Comparison of ENCODE assay signal across 14 cellular contexts in genomic region chr20:48765359-48765758, GRCh38.
DNase-seq lines count a peak whose midpoint lies in the region; ATAC-seq lines count a peak whose summit lies in the region.
"Had no signal": no experiment of that assay in that cellular context is flagged by ENCODE, and none has a peak within 500 bp of the region (broad histone marks: within the 10 kb centered on the region; RNA-seq: fewer than 3 reads in every experiment).

No MANE protein-coding gene starts in this region.

- no peaks in the 10 kb centered on the region for H3K27me3 ChIP-seq in CD4-positive, CD25-positive, alpha-beta regulatory T cell (ENCODE audit: control insufficient read depth, insufficient read depth, low read length)

- no peak for ATAC-seq in CD4-positive, CD25-positive, alpha-beta regulatory T cell (ENCODE audit: low read depth in 2 of 2)
- ATAC-seq in activated naive CD8-positive, alpha-beta T cell treated with anti-CD3 and anti-CD28 coated beads, Interleukin-2, amount 10 ng/mL, durations not matched to agents 7 days and 5 days (ENCODE audit: low read depth) = no peak
- ATAC-seq in naive thymus-derived CD8-positive, alpha-beta T cell = no peak
- ATAC-seq in GM18868 (IDR thresholded peaks at IDR 0.05; ENCODE audit: unreplicated experiment) = no peak
- ATAC-seq: sciatic nerve; stimulated activated naive CD8-positive, alpha-beta T cell treated with anti-CD3 and anti-CD28 coated beads, Interleukin-15, amount 100 ng/mL, for 72 hours had no signal

- H3K4me3 Mint-ChIP-seq in CD4-positive, CD25-positive, alpha-beta regulatory T cell = peak overlapping the region in 3 of 4 donors; percentile 33 to 72 (median 63)
- peak overlapping the region in 2 of 4 donors; percentile 37 to 40 for H3K4me3 Mint-ChIP-seq in IgD-negative memory B cell
- no peak overlapping the region for H3K4me3 Mint-ChIP-seq in activated naive CD8-positive, alpha-beta T cell treated with anti-CD3 and anti-CD28 coated beads, Interleukin-2, amount 10 ng/mL, durations not matched to agents 7 days and 5 days
- H3K4me3 Mint-ChIP-seq in naive thymus-derived CD8-positive, alpha-beta T cell = peak overlapping the region in 2 of 10 donors; percentile 9 to 19
- H3K4me3 Mint-ChIP-seq: HFFc6; stimulated activated naive CD8-positive, alpha-beta T cell treated with anti-CD3 and anti-CD28 coated beads, Interleukin-15, amount 100 ng/mL, for 72 hours had no signal

- DNase-seq in CD4-positive, CD25-positive, alpha-beta regulatory T cell = no peak
- DNase-seq in activated naive CD8-positive, alpha-beta T cell treated with anti-CD3 and anti-CD28 coated beads, Interleukin-2, amount 10 ng/mL, durations not matched to agents 7 days and 5 days = no peak
- no peak for DNase-seq in naive thymus-derived CD8-positive, alpha-beta T cell
- DNase-seq in NCI-H2196 (lab: John Stamatoyannopoulos, UW; ENCODE audit: unreplicated experiment) (no peak), OCI-M1 (lab: John Stamatoyannopoulos, UW) (no peak)
- DNase-seq: activated CD4-positive, alpha-beta T cell treated with anti-CD3 and anti-CD28 coated beads, Interleukin-2, amount 50 U/mL, for 1 hour; HFFc6; NCI-H1930; NCI-H446 treated with DMSO at 0.1 percent for 48 hours; NK-92 treated with Interleukin-12 subunit alpha and Interleukin-12 subunit beta, amount 100 ng/mL, for 24 hours; stimulated activated naive CD8-positive, alpha-beta T cell treated with anti-CD3 and anti-CD28 coated beads, Interleukin-15, amount 100 ng/mL, for 72 hours had no signal

- POLR2A ChIA-PET in activated naive CD8-positive, alpha-beta T cell treated with anti-CD3 and anti-CD28 coated beads, Interleukin-2, amount 10 ng/mL, durations not matched to agents 7 days and 5 days (lab: Charles Lee) = interaction anchor here (1.0 to 1.5 kb wide), 2 partner anchors 14 to 26 kb away, joined by 3 to 4 read pairs; no protein-coding TSS in a partner anchor
- POLR2A ChIA-PET in naive thymus-derived CD8-positive, alpha-beta T cell (lab: Charles Lee) = interaction anchor here (2.2 kb wide), 1 partner anchor 14 kb away, joined by 7 read pairs; no protein-coding TSS in a partner anchor

- peak overlapping the region; percentile 63 for H3K27ac ChIP-seq in CD4-positive, CD25-positive, alpha-beta regulatory T cell (ENCODE audit: insufficient read depth, low read length, poor library complexity, severe bottlenecking)

- H3K36me3 Mint-ChIP-seq in CD4-positive, CD25-positive, alpha-beta regulatory T cell = peaks cover 43% of the 10 kb centered on the region
- H3K36me3 Mint-ChIP-seq in IgD-negative memory B cell = peaks cover 10% of the 10 kb centered on the region
- H3K36me3 Mint-ChIP-seq in activated naive CD8-positive, alpha-beta T cell treated with anti-CD3 and anti-CD28 coated beads, Interleukin-2, amount 10 ng/mL, durations not matched to agents 7 days and 5 days = peaks cover 45% of the 10 kb centered on the region
- peaks cover 0 to 10% (median 2%) of the 10 kb centered on the region in 3 donors for H3K36me3 Mint-ChIP-seq in naive thymus-derived CD8-positive, alpha-beta T cell

- H3K9me3 Mint-ChIP-seq in CD4-positive, CD25-positive, alpha-beta regulatory T cell = peaks cover 0 to 1% (median 0%) of the 10 kb centered on the region in 7 donors
- H3K9me3 Mint-ChIP-seq in IgD-negative memory B cell = no peaks in the 10 kb centered on the region
- no peaks in the 10 kb centered on the region for H3K9me3 Mint-ChIP-seq in activated naive CD8-positive, alpha-beta T cell treated with anti-CD3 and anti-CD28 coated beads, Interleukin-2, amount 10 ng/mL, durations not matched to agents 7 days and 5 days
- peaks cover 0 to 8% (median 0%) of the 10 kb centered on the region in 9 donors for H3K9me3 Mint-ChIP-seq in naive thymus-derived CD8-positive, alpha-beta T cell
- H3K9me3 Mint-ChIP-seq: HFFc6 had no signal

- peak overlapping the region; percentile 72 to 89 (median 82) for H3K27ac Mint-ChIP-seq in CD4-positive, CD25-positive, alpha-beta regulatory T cell
- peak overlapping the region in 2 of 3 donors; percentile 40 to 55 for H3K27ac Mint-ChIP-seq in IgD-negative memory B cell
- peak overlapping the region; percentile 66 for H3K27ac Mint-ChIP-seq in activated naive CD8-positive, alpha-beta T cell treated with anti-CD3 and anti-CD28 coated beads, Interleukin-2, amount 10 ng/mL, durations not matched to agents 7 days and 5 days
- peak overlapping the region; percentile 63 to 100 (median 96) for H3K27ac Mint-ChIP-seq in naive thymus-derived CD8-positive, alpha-beta T cell
- H3K27ac Mint-ChIP-seq: HFFc6 had no signal

- no peaks in the 10 kb centered on the region for H3K9me3 ChIP-seq in CD4-positive, CD25-positive, alpha-beta regulatory T cell (ENCODE audit: control insufficient read depth in 2 of 2, low read length in 2 of 2)

- peaks cover 73% of the 10 kb centered on the region for H3K4me1 ChIP-seq in CD4-positive, CD25-positive, alpha-beta regulatory T cell (ENCODE audit: control insufficient read depth, insufficient read depth, low read length, poor library complexity, severe bottlenecking)

- peaks cover 3% of the 10 kb centered on the region for H3K36me3 ChIP-seq in CD4-positive, CD25-positive, alpha-beta regulatory T cell (ENCODE audit: control insufficient read depth, insufficient read depth, low read length)

- peaks cover 31 to 96% (median 75%) of the 10 kb centered on the region in 4 donors for H3K4me1 Mint-ChIP-seq in CD4-positive, CD25-positive, alpha-beta regulatory T cell
- peaks cover 59 to 75% (median 65%) of the 10 kb centered on the region in 3 donors for H3K4me1 Mint-ChIP-seq in IgD-negative memory B cell
- peaks cover 80% of the 10 kb centered on the region for H3K4me1 Mint-ChIP-seq in activated naive CD8-positive, alpha-beta T cell treated with anti-CD3 and anti-CD28 coated beads, Interleukin-2, amount 10 ng/mL, durations not matched to agents 7 days and 5 days
- peaks cover 41 to 98% (median 93%) of the 10 kb centered on the region in 4 donors for H3K4me1 Mint-ChIP-seq in naive thymus-derived CD8-positive, alpha-beta T cell

- H3K27me3 Mint-ChIP-seq in CD4-positive, CD25-positive, alpha-beta regulatory T cell = no peaks in the 10 kb centered on the region
- H3K27me3 Mint-ChIP-seq in IgD-negative memory B cell = no peaks in the 10 kb centered on the region
- no peaks in the 10 kb centered on the region for H3K27me3 Mint-ChIP-seq in activated naive CD8-positive, alpha-beta T cell treated with anti-CD3 and anti-CD28 coated beads, Interleukin-2, amount 10 ng/mL, durations not matched to agents 7 days and 5 days
- no peaks in the 10 kb centered on the region for H3K27me3 Mint-ChIP-seq in naive thymus-derived CD8-positive, alpha-beta T cell
- H3K27me3 Mint-ChIP-seq: stimulated activated naive CD8-positive, alpha-beta T cell treated with anti-CD3 and anti-CD28 coated beads, Interleukin-15, amount 100 ng/mL, for 72 hours had no signal

- no peak overlapping the region for H3K4me3 ChIP-seq in CD4-positive, CD25-positive, alpha-beta regulatory T cell (ENCODE audit: low read depth, low read length)
